Comparison of ENCODE assay signal across 31 cellular contexts in genomic region chr3:80606073-80606472, GRCh38.
DNase-seq lines count a peak whose midpoint lies in the region; ATAC-seq, FAIRE-seq and TF ChIP-seq lines count a peak whose summit lies in the region.
"Had no signal": no experiment of that assay in that cellular context is flagged by ENCODE, and none has a peak within 500 bp of the region (broad histone marks: within the 10 kb centered on the region; RNA-seq: fewer than 3 reads in every experiment).

No MANE protein-coding gene starts in this region.

- no peak overlapping the region for H3K4me2 ChIP-seq in A549

- no peak for TF ChIP-seq EP300 in A549 (IDR thresholded peaks at IDR 0.05)

- TF ChIP-seq CTCF in A549 (IDR thresholded peaks at IDR 0.05) (no peak), D721Med (IDR thresholded peaks at IDR 0.05; ENCODE audit: insufficient read depth, missing control alignments) (peak; percentile 37), foreskin keratinocyte (conservative IDR thresholded peaks at IDR 0.05) (peak; percentile 26), GM10248 (IDR thresholded peaks at IDR 0.05; ENCODE audit: control extremely low read depth, extremely low read depth, low read depth, missing control alignments) (no peak)

- 33% methylated on average over 4 of the region's 4 CpGs for WGBS in A549 (ENCODE audit: missing lambda C conversion rate)

- TF ChIP-seq RAD21 in A549 (conservative IDR thresholded peaks at IDR 0.05 in 1 of 2, IDR thresholded peaks at IDR 0.05 in 1 of 2), result peak in 1 of 2 experiments; percentile 8; a peak in 1 of 5 replicates

- no peak for DNase-seq in A549 (ENCODE audit: low read depth in 1 of 2, low spot score in 1 of 2)
- no peak for DNase-seq in D721Med (ENCODE audit: insufficient read length, low spot score)
- peak; percentile 5 for DNase-seq in RKO (ENCODE audit: low spot score)
- no peak for DNase-seq in foreskin keratinocyte
- no peak for DNase-seq in NCI-H526 (lab: John Stamatoyannopoulos, UW)
- no peak for DNase-seq in effector CD8-positive, alpha-beta T cell (lab: John Stamatoyannopoulos, UW)
- DNase-seq in GM10248 (ENCODE audit: extremely low spot score), result no peak
- DNase-seq: activated CD4-positive, alpha-beta T cell treated with anti-CD3 and anti-CD28 coated beads, Interleukin-2, amount 10 ng/mL, durations not matched to agents 24 days and 14 days; activated gamma-delta T cell treated with Interleukin-2 at 50 U/mL for 16 hours; activated T-cell treated with anti-CD3 and anti-CD28 coated beads, Interleukin-2, amount 50 U/mL, for 4 hours; Calu3; HFFc6; left ventricle myocardium superior; midbrain; naive thymus-derived CD8-positive, alpha-beta T cell; NCI-H1105 treated with DMSO at 0.1 percent for 48 hours; NCI-H2029 treated with DMSO at 0.1 percent for 48 hours; NCI-H226; NCI-H774; OCI-M1; stimulated activated CD4-positive, alpha-beta T cell treated with anti-CD3 and anti-CD28 coated beads, Interleukin-4, amount 100 ng/mL, for 1 hour; substantia nigra; SW 1271; T-helper 9 cell; WERI-Rb-1 had no signal

- H3K4me1 ChIP-seq in A549 (no peaks in the 10 kb centered on the region), foreskin keratinocyte (no peaks in the 10 kb centered on the region)

- ATAC-seq in A549, result no peak
- no peak for ATAC-seq in foreskin keratinocyte
- ATAC-seq in HG03439 (IDR thresholded peaks at IDR 0.05; ENCODE audit: unreplicated experiment), result no peak
- ATAC-seq: activated T-cell treated with anti-CD3 and anti-CD28 coated beads, Interleukin-2, amount 50 U/mL, for 4 hours; left ventricle myocardium superior; naive thymus-derived CD8-positive, alpha-beta T cell; Right ventricle myocardium inferior had no signal

- CTCF ChIA-PET in A549 (lab: Yijun Ruan, JAX) (no interaction called here), GM10248 (lab: Yijun Ruan, JAX) (no interaction called here)

- peak; percentile 39 for FAIRE-seq in A549 (lab: Jason Lieb, UNC)
- FAIRE-seq in D721Med (lab: Jason Lieb, UNC), result no peak
- FAIRE-seq: GM12892, keratinocyte had no signal

- peaks cover 2% of the 10 kb centered on the region; the same call in 1 of the 3 replicates for H3K9me3 ChIP-seq in A549

- TF ChIP-seq POLR2A in A549 (IDR thresholded peaks at IDR 0.05; ENCODE audit: low read length), result no peak

- POLR2A ChIA-PET in A549 (lab: Yijun Ruan, JAX), result no interaction called here
- POLR2A ChIA-PET in GM10248 (lab: Yijun Ruan, JAX), result no interaction called here

- no peak overlapping the region for H3K27ac ChIP-seq in A549
- no peak overlapping the region for H3K27ac ChIP-seq in foreskin keratinocyte
- H3K27ac ChIP-seq: epithelial cell of prostate, HL-60, WERI-Rb-1 had no signal

- no peaks in the 10 kb centered on the region for H3K27me3 ChIP-seq in foreskin keratinocyte

- H3K4me3 ChIP-seq in A549, result no peak overlapping the region

TF ChIP-seq in A549, 52 proteins besides CTCF, POLR2A, EP300 and RAD21:
- TF ChIP-seq HDAC2 (IDR thresholded peaks at IDR 0.05), result no peak
- no peak for TF ChIP-seq ZNF302 (CRISPR knock-in tag; IDR thresholded peaks at IDR 0.05)
- no peak for TF ChIP-seq GATA3 (IDR thresholded peaks at IDR 0.05; ENCODE audit: borderline replicate concordance)
TF ChIP-seq in A549: peak in this region for 0.

Comparison
In these comparisons a context has a peak if more than half of its experiments do, and no peak if none do; other contexts are left out.
1. CTCF ChIP-seq: peak in D721Med (single experiment) and foreskin keratinocyte (single experiment); none in A549 (single experiment) and GM10248 (single experiment).